Comparison of ENCODE assay signal across 25 cellular contexts in the genomic region with DNA sequence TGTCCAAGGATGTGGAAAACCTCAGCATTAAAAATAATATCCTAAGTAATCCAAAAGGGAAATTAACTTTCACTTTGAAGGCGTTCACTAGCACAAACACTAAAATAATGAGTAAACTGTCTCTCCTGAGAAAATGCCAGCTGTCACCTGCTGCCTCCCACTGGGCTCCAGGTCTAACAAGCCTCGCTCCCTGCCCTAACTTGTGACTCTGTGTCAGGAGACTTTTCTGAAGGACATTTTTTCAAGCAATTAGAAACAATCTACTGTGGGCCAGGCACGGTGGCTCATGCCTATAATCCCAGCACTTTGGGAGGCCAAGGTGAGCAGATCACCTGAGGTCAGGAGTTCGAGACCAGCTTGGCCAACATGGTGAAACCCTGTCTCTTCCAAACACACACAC.
DNase-seq lines count a peak whose midpoint lies in the region; ATAC-seq, FAIRE-seq and TF ChIP-seq lines count a peak whose summit lies in the region.
"Had no signal": no experiment of that assay in that cellular context is flagged by ENCODE, and none has a peak within 500 bp of the region (broad histone marks: within the 10 kb centered on the region; RNA-seq: fewer than 3 reads in every experiment).

No MANE protein-coding gene starts in this region.

- TF ChIP-seq CTCF in glutamatergic neuron (IDR thresholded peaks at IDR 0.05; ENCODE audit: partially characterized antibody, unreplicated experiment) (no peak), HepG2 (CRISPR knock-in tag; IDR thresholded peaks at IDR 0.05) (no peak), vagina (IDR thresholded peaks at IDR 0.05) (no peak)

- intact Hi-C loops in HepG2 (cut with micrococcal nuclease; ENCODE audit: unreplicated experiment) (no loop called here), vagina (cut with DNase I) (no loop called here)

- peaks cover 8% of the 10 kb centered on the region for H3K4me1 Mint-ChIP-seq in glutamatergic neuron (ENCODE audit: low read depth, unreplicated experiment)
- H3K4me1 Mint-ChIP-seq: activated B cell treated with CpG ODN at 0.5 μM for 24 hours; activated naive CD8-positive, alpha-beta T cell treated with anti-CD3 and anti-CD28 coated beads, Interleukin-2, amount 10 ng/mL, durations not matched to agents 7 days and 5 days; IgD-negative memory B cell had no signal

- TF ChIP-seq POLR2A in HepG2 (IDR thresholded peaks at IDR 0.05; ENCODE audit: insufficient read depth in 1 of 2, low read depth in 2 of 2, low read length in 2 of 2) (no peak), erythroblast (IDR thresholded peaks at IDR 0.05; ENCODE audit: low read length) (no peak), vagina (IDR thresholded peaks at IDR 0.05) (no peak)

- CTCF ChIA-PET in HepG2 (lab: Yijun Ruan, JAX; ENCODE audit: low intra/inter-chr PET ratio, low total read pairs) = no interaction called here

- H3K9ac ChIP-seq in HepG2 (ENCODE audit: insufficient read depth, low read depth, low read length) = no peak overlapping the region

- no peaks in the 10 kb centered on the region for H3K27me3 Mint-ChIP-seq in glutamatergic neuron (ENCODE audit: unreplicated experiment)
- H3K27me3 Mint-ChIP-seq: activated B cell treated with CpG ODN at 0.5 μM for 24 hours; activated naive CD8-positive, alpha-beta T cell treated with anti-CD3 and anti-CD28 coated beads, Interleukin-2, amount 10 ng/mL, durations not matched to agents 7 days and 5 days; brain; IgD-negative memory B cell had no signal

- H3K27me3 ChIP-seq in HepG2 (ENCODE audit: control insufficient read depth in 1 of 2, insufficient read depth in 2 of 2, low read length in 2 of 2) (no peaks in the 10 kb centered on the region), vagina (no peaks in the 10 kb centered on the region)
- H3K27me3 ChIP-seq: gastrocnemius medialis, SJSA1, tibial artery had no signal

- TF ChIP-seq EP300 in HepG2 (IDR thresholded peaks at IDR 0.05; ENCODE audit: low read depth in 2 of 2, low read length in 2 of 2) = no peak
- TF ChIP-seq EP300 in HepG2 (CRISPR knock-in tag; IDR thresholded peaks at IDR 0.05; ENCODE audit: borderline replicate concordance) = no peak

- 93% methylated on average over 4 of the region's 4 CpGs for WGBS in HepG2 (ENCODE audit: low lambda C conversion rate)

- H3K4me1 ChIP-seq in HepG2 (ENCODE audit: insufficient read depth, low read length) (no peaks in the 10 kb centered on the region), vagina (no peaks in the 10 kb centered on the region)
- H3K4me1 ChIP-seq: gastrocnemius medialis, SJSA1, tibial artery had no signal

- FAIRE-seq in HepG2 (lab: Jason Lieb, UNC) = no peak
- FAIRE-seq: GM19239 had no signal

- peak; percentile 53 for DNase-seq in COLO668 (lab: John Stamatoyannopoulos, UW; ENCODE audit: unreplicated experiment)
- peak; percentile 24 for DNase-seq in LoVo (ENCODE audit: low spot score)
- peak; percentile 77 for DNase-seq in NCI-H2171 (lab: John Stamatoyannopoulos, UW)
- DNase-seq in glutamatergic neuron = peak; percentile 22
- DNase-seq in HepG2 (ENCODE audit: low spot score) = no peak
- DNase-seq in AML-193 (lab: John Stamatoyannopoulos, UW) = no peak
- DNase-seq in erythroblast (lab: John Stamatoyannopoulos, UW) = no peak
- DNase-seq in vagina (ENCODE audit: extremely low spot score in 2 of 2) = no peak
- DNase-seq: activated B cell treated with CpG ODN at 0.5 μM for 24 hours; activated CD8-positive, alpha-beta T cell treated with anti-CD3 and anti-CD28 coated beads, Interleukin-2, amount 10 ng/mL, durations not matched to agents 7 days and 5 days; activated naive CD8-positive, alpha-beta T cell treated with anti-CD3 and anti-CD28 coated beads, Interleukin-2, amount 10 ng/mL, durations not matched to agents 7 days and 5 days; activated T-cell treated with anti-CD3 and anti-CD28 coated beads, Interleukin-2, amount 50 U/mL, for 48 hours; CD8-positive, alpha-beta T cell; gastrocnemius medialis; HCEC 1CT; NCI-H526; PC-9; stimulated activated naive CD4-positive, alpha-beta T cell treated with Interleukin-2 at 50 U/mL for 16 hours; tibial artery had no signal

- H3K4me2 ChIP-seq in HepG2 (ENCODE audit: low read depth, low read length) = no peak overlapping the region
- H3K4me2 ChIP-seq: PC-9 had no signal

- POLR2A ChIA-PET in HepG2 (lab: Yijun Ruan, JAX) = interaction anchor here (0.7 kb wide), 1 partner anchor 199 kb away, joined by 3 read pairs; no protein-coding TSS in a partner anchor

- H3K9me3 ChIP-seq in HepG2 (ENCODE audit: low read length) = no peaks in the 10 kb centered on the region
- H3K9me3 ChIP-seq in vagina = no peaks in the 10 kb centered on the region
- H3K9me3 ChIP-seq: gastrocnemius medialis, SJSA1, tibial artery had no signal

- no peak overlapping the region for H3K4me3 Mint-ChIP-seq in glutamatergic neuron (ENCODE audit: unreplicated experiment)
- H3K4me3 Mint-ChIP-seq: activated B cell treated with CpG ODN at 0.5 μM for 24 hours; activated CD8-positive, alpha-beta T cell treated with anti-CD3 and anti-CD28 coated beads, Interleukin-2, amount 10 ng/mL, durations not matched to agents 7 days and 5 days; activated naive CD8-positive, alpha-beta T cell treated with anti-CD3 and anti-CD28 coated beads, Interleukin-2, amount 10 ng/mL, durations not matched to agents 7 days and 5 days; brain; CD8-positive, alpha-beta T cell; IgD-negative memory B cell had no signal

- no peak overlapping the region for H2AFZ ChIP-seq in HepG2 (ENCODE audit: low read length)
- H2AFZ ChIP-seq: PC-9 had no signal

- no peaks in the 10 kb centered on the region for H3K36me3 Mint-ChIP-seq in glutamatergic neuron (ENCODE audit: unreplicated experiment)
- H3K36me3 Mint-ChIP-seq: activated naive CD8-positive, alpha-beta T cell treated with anti-CD3 and anti-CD28 coated beads, Interleukin-2, amount 10 ng/mL, durations not matched to agents 7 days and 5 days had no signal

- no peaks in the 10 kb centered on the region for H4K20me1 ChIP-seq in HepG2 (ENCODE audit: insufficient read depth, low read length)

- no peak overlapping the region for H3K27ac ChIP-seq in HepG2 (ENCODE audit: extremely low read length, insufficient read depth, low read length)
- no peak overlapping the region for H3K27ac ChIP-seq in vagina
- H3K27ac ChIP-seq: gastrocnemius medialis, HL-60, PC-9, SJSA1, tibial artery had no signal

- in situ Hi-C loops in HepG2 (cut with HindIII; ENCODE audit: extremely low pct_ligation_motif_present, low pct_unique_long_range_greater_than_20kb) = no loop called here

- no peaks in the 10 kb centered on the region for H3K79me2 ChIP-seq in HepG2 (ENCODE audit: insufficient read depth, low read length)

- no peak overlapping the region for H3K4me3 ChIP-seq in HepG2 (replicated peaks in 1 of 3; ENCODE audit: insufficient read depth in 1 of 3, low read depth in 2 of 3, low read length in 3 of 3)
- H3K4me3 ChIP-seq in vagina = no peak overlapping the region
- H3K4me3 ChIP-seq: gastrocnemius medialis, PC-9, SJSA1, tibial artery had no signal

- no peak overlapping the region for H3K27ac Mint-ChIP-seq in glutamatergic neuron (ENCODE audit: unreplicated experiment)
- H3K27ac Mint-ChIP-seq: activated B cell treated with CpG ODN at 0.5 μM for 24 hours; activated CD8-positive, alpha-beta T cell treated with anti-CD3 and anti-CD28 coated beads, Interleukin-2, amount 10 ng/mL, durations not matched to agents 7 days and 5 days; activated naive CD8-positive, alpha-beta T cell treated with anti-CD3 and anti-CD28 coated beads, Interleukin-2, amount 10 ng/mL, durations not matched to agents 7 days and 5 days; CD8-positive, alpha-beta T cell; IgD-negative memory B cell had no signal

- TF ChIP-seq RAD21 in HepG2 (CRISPR knock-in tag; IDR thresholded peaks at IDR 0.05) = no peak

- no peak for ATAC-seq in HepG2
- ATAC-seq: activated CD8-positive, alpha-beta T cell treated with anti-CD3 and anti-CD28 coated beads, Interleukin-2, amount 10 ng/mL, durations not matched to agents 7 days and 5 days; CD8-positive, alpha-beta T cell; gastrocnemius medialis; sciatic nerve had no signal

- peaks cover 2% of the 10 kb centered on the region for H3K9me3 Mint-ChIP-seq in glutamatergic neuron (ENCODE audit: unreplicated experiment)
- H3K9me3 Mint-ChIP-seq: activated B cell treated with CpG ODN at 0.5 μM for 24 hours; activated naive CD8-positive, alpha-beta T cell treated with anti-CD3 and anti-CD28 coated beads, Interleukin-2, amount 10 ng/mL, durations not matched to agents 7 days and 5 days; brain; CD8-positive, alpha-beta T cell; IgD-negative memory B cell had no signal

- H3K36me3 ChIP-seq in HepG2 (replicated peaks in 1 of 2; ENCODE audit: control insufficient read depth in 1 of 2, insufficient read depth in 2 of 2, low read length in 2 of 2) (no peaks in the 10 kb centered on the region), vagina (no peaks in the 10 kb centered on the region)
- H3K36me3 ChIP-seq: gastrocnemius medialis, SJSA1 had no signal

- no TSS peak for BruUV-seq in HepG2 (replicated peaks; lab: Mats Ljungman, UMichigan)

TF ChIP-seq in HepG2, 621 proteins besides CTCF, POLR2A, EP300 and RAD21:
- TF ChIP-seq ZMYM2 (CRISPR knock-in tag; IDR thresholded peaks at IDR 0.05) = no peak
- TF ChIP-seq ZNF75D (CRISPR knock-in tag; IDR thresholded peaks at IDR 0.05; ENCODE audit: borderline replicate concordance) = no peak
- no peak for TF ChIP-seq ZNF296 (CRISPR knock-in tag; conservative IDR thresholded peaks at IDR 0.05)

Comparison
In these comparisons a context has a peak if more than half of its experiments do, and no peak if none do; other contexts are left out.
1. DNase-seq: peak in COLO668 (single experiment), LoVo (single experiment), NCI-H2171 (single experiment) and glutamatergic neuron (single experiment); none in HepG2 (single experiment), AML-193 (0 of 2), erythroblast (0 of 2) and vagina (0 of 2).